In genomic region chr17:60442271-60443201, GRCh38 we compare ENCODE assay signal across 15 cellular contexts. TPM values are rescaled to one million over a fixed set of nuclear protein-coding genes. Genes with fewer than 3 reads are reported as not detected.
DNase-seq lines count a peak whose midpoint lies in the region; ATAC-seq, FAIRE-seq and TF ChIP-seq lines count a peak whose summit lies in the region.
"Had no signal": no experiment of that assay in that cellular context is flagged by ENCODE, and none has a peak within 500 bp of the region (broad histone marks: within the 10 kb centered on the region; RNA-seq: fewer than 3 reads in every experiment).

No MANE protein-coding gene starts in this region.

- H3K9me3 ChIP-seq in T-helper 17 cell (ENCODE audit: control insufficient read depth, low read length, poor library complexity, severe bottlenecking) (no peaks in the 10 kb centered on the region), subcutaneous abdominal adipose tissue (ENCODE audit: control insufficient read depth in 5 of 5, low read length in 5 of 5) (no peaks in the 10 kb centered on the region), MM.1S (replicated peaks; ENCODE audit: insufficient read depth, low read length) (no peaks in the 10 kb centered on the region)

- H3K27me3 ChIP-seq in subcutaneous abdominal adipose tissue (ENCODE audit: control insufficient read depth in 5 of 5, insufficient read depth in 4 of 5, low read length in 5 of 5) (no peaks in the 10 kb centered on the region), MM.1S (replicated peaks; ENCODE audit: insufficient read depth, low read length) (no peaks in the 10 kb centered on the region)

- ATAC-seq in T-helper 17 cell (no peak), left colon (no peak), HG02938 (IDR thresholded peaks at IDR 0.05; ENCODE audit: unreplicated experiment) (no peak), GM19023 (IDR thresholded peaks at IDR 0.05; ENCODE audit: unreplicated experiment) (no peak)
- ATAC-seq: naive thymus-derived CD8-positive, alpha-beta T cell; stimulated activated effector memory CD8-positive, alpha-beta T cell treated with anti-CD3 and anti-CD28 coated beads, Interleukin-12 subunit alpha, Interleukin-12 subunit beta, amount 100 ng/mL, for 72 hours had no signal

- H3K9me2 ChIP-seq in MM.1S (replicated peaks; ENCODE audit: insufficient read depth, low read length): no peaks in the 10 kb centered on the region

- no peak overlapping the region for H3K4me3 Mint-ChIP-seq in T-helper 17 cell
- H3K4me3 Mint-ChIP-seq: activated B cell treated with CpG ODN at 0.5 μM for 24 hours; activated T-helper 1 cell treated with anti-CD3 and anti-CD28 coated beads, Interleukin-12 subunit alpha, Interleukin-12 subunit beta, Interleukin-2, Interleukin-4 antibody, amounts not matched to agents 30 ng/mL and 10 ng/mL and 1 ng/mL, durations not matched to agents 14 hours and 24 hours and 36 hours; naive thymus-derived CD8-positive, alpha-beta T cell; stimulated activated effector memory CD8-positive, alpha-beta T cell treated with anti-CD3 and anti-CD28 coated beads, Interleukin-12 subunit alpha, Interleukin-12 subunit beta, amount 100 ng/mL, for 72 hours had no signal

- peaks cover 8% of the 10 kb centered on the region for H3F3A ChIP-seq in MM.1S (ENCODE audit: insufficient read depth, low read length)

- no peaks in the 10 kb centered on the region for H4K20me1 ChIP-seq in MM.1S (ENCODE audit: insufficient read depth, low read length)

- H3K36me3 ChIP-seq in subcutaneous abdominal adipose tissue (ENCODE audit: control insufficient read depth in 5 of 5, insufficient read depth in 5 of 5, low read length in 5 of 5) (peaks cover 16 to 21% (median 20%) of the 10 kb centered on the region in 5 donors), MM.1S (replicated peaks; ENCODE audit: insufficient read depth, low read length) (0 out of 2 replicates have a peak, but pooled peaks cover 5% of the 10 kb centered on the region)

- no peak overlapping the region for H3K4me3 ChIP-seq in subcutaneous abdominal adipose tissue (ENCODE audit: low read depth in 1 of 5, low read length in 5 of 5)
- no peak overlapping the region for H3K4me3 ChIP-seq in MM.1S (ENCODE audit: low read length)

- peak overlapping the region; percentile 72 for H3K27ac Mint-ChIP-seq in T-helper 17 cell
- H3K27ac Mint-ChIP-seq: activated B cell treated with CpG ODN at 0.5 μM for 24 hours; activated T-helper 1 cell treated with anti-CD3 and anti-CD28 coated beads, Interleukin-12 subunit alpha, Interleukin-12 subunit beta, Interleukin-2, Interleukin-4 antibody, amounts not matched to agents 30 ng/mL and 10 ng/mL and 1 ng/mL, durations not matched to agents 14 hours and 24 hours and 36 hours; stimulated activated effector memory CD8-positive, alpha-beta T cell treated with anti-CD3 and anti-CD28 coated beads, Interleukin-12 subunit alpha, Interleukin-12 subunit beta, amount 100 ng/mL, for 72 hours had no signal

- peaks cover 2% of the 10 kb centered on the region for H3K4me1 Mint-ChIP-seq in T-helper 17 cell
- H3K4me1 Mint-ChIP-seq: activated B cell treated with CpG ODN at 0.5 μM for 24 hours; naive thymus-derived CD8-positive, alpha-beta T cell; stimulated activated effector memory CD8-positive, alpha-beta T cell treated with anti-CD3 and anti-CD28 coated beads, Interleukin-12 subunit alpha, Interleukin-12 subunit beta, amount 100 ng/mL, for 72 hours had no signal

- no peak for TF ChIP-seq CTCF in MM.1S (IDR thresholded peaks at IDR 0.05; ENCODE audit: low read length)

- no peaks in the 10 kb centered on the region for H3K27me3 Mint-ChIP-seq in T-helper 17 cell
- H3K27me3 Mint-ChIP-seq: activated B cell treated with CpG ODN at 0.5 μM for 24 hours; naive thymus-derived CD8-positive, alpha-beta T cell had no signal

- peak overlapping the region; percentile 27 for H3K27ac ChIP-seq in subcutaneous abdominal adipose tissue (ENCODE audit: low read depth, low read length)
- no peak overlapping the region for H3K27ac ChIP-seq in MM.1S (ENCODE audit: low read length)

- H3K9ac ChIP-seq in subcutaneous abdominal adipose tissue (ENCODE audit: low read length in 5 of 5): peak overlapping the region in 1 of 5 donors; percentile 46
- no peak overlapping the region for H3K9ac ChIP-seq in MM.1S (ENCODE audit: low read length)

- peak; percentile 94 for FAIRE-seq in H54 (lab: Jason Lieb, UNC)

- H2AFZ ChIP-seq in MM.1S (ENCODE audit: low read length): no peak overlapping the region

- H3K36me3 Mint-ChIP-seq in T-helper 17 cell (ENCODE audit: low read depth): no peaks in the 10 kb centered on the region

- H3K4me1 ChIP-seq in subcutaneous abdominal adipose tissue (ENCODE audit: control insufficient read depth in 5 of 5, insufficient read depth in 5 of 5, low read length in 5 of 5): peaks cover 0 to 10% (median 0%) of the 10 kb centered on the region in 5 donors
- peaks cover 13% of the 10 kb centered on the region for H3K4me1 ChIP-seq in MM.1S (ENCODE audit: low read length)

- no peaks in the 10 kb centered on the region for H3K79me2 ChIP-seq in MM.1S (ENCODE audit: low read length)

- TF ChIP-seq POLR2A in H54 (IDR thresholded peaks at IDR 0.05; ENCODE audit: low read depth, low read length): no peak

- DNase-seq in H54 (ENCODE audit: insufficient read length, low spot score) (no peak), T-helper 17 cell (no peak), globus pallidus (ENCODE audit: low spot score) (peak; percentile 87), left colon (no peak), MM.1S (no peak)
- DNase-seq: activated B cell treated with CpG ODN at 0.5 μM for 24 hours; cortex of kidney; naive thymus-derived CD8-positive, alpha-beta T cell; NCI-H1930; stimulated activated CD4-positive, alpha-beta T cell treated with anti-CD3 and anti-CD28 coated beads, Interleukin-15, amount 100 ng/mL, for 24 hours had no signal

- H3K4me2 ChIP-seq in MM.1S (ENCODE audit: low read depth, low read length): no peak overlapping the region

- intact Hi-C loops in left colon (cut with DNase I, micrococcal nuclease): no loop called here

RNA-seq across cellular contexts. Expression of gene CHCT1, which starts 20.2 kb away (rescaled TPM):
- not detected for total RNA-seq in T-helper 17 cell
- total RNA-seq in left colon: not detected
- total RNA-seq: activated T-helper 1 cell treated with anti-CD3 and anti-CD28 coated beads, Interleukin-12 subunit alpha, Interleukin-12 subunit beta, Interleukin-2, Interleukin-4 antibody, amounts not matched to agents 30 ng/mL and 10 ng/mL and 1 ng/mL, durations not matched to agents 14 hours and 24 hours and 36 hours; naive thymus-derived CD8-positive, alpha-beta T cell had no signal

RNA-seq across cellular contexts. Expression of gene USP32, which starts 50.6 kb away (rescaled TPM):
- total RNA-seq in T-helper 17 cell: 10 to 100 TPM; 27.5 to 34.2 TPM
- total RNA-seq in left colon: 10 to 100 TPM; 37.4 to 48.9 TPM
